19 cellular contexts compared by ENCODE assay signal in genomic region chr2:149543845-149544244, GRCh38.
"Had no signal": no experiment of that assay in that cellular context is flagged by ENCODE, and none has a peak within 500 bp of the region (broad histone marks: within the 10 kb centered on the region; RNA-seq: fewer than 3 reads in every experiment).

No MANE protein-coding gene starts in this region.

- H3K9me3 ChIP-seq: esophagus squamous epithelium, gastroesophageal sphincter, sigmoid colon, testis, transverse colon had no signal

- H3K27me3 Mint-ChIP-seq: stimulated activated naive B cell treated with anti-CD40 and anti-IgM and Interleukin-4, amounts not matched to agents 10 μg/mL and 1 μg/mL and 100 μg/mL, for 72 hours; stimulated activated naive CD8-positive, alpha-beta T cell treated with anti-CD3 and anti-CD28 coated beads, Interleukin-15, amount 100 ng/mL, for 72 hours had no signal

- H3K27me3 ChIP-seq: esophagus squamous epithelium, gastroesophageal sphincter, sigmoid colon, testis, transverse colon had no signal

- DNase-seq: dermis blood vessel endothelial cell; esophagus squamous epithelium; foreskin fibroblast; glutamatergic neuron; islet precursor cell; mammary epithelial cell; natural killer cell; posterior cingulate gyrus; sigmoid colon; stimulated activated CD4-positive, alpha-beta T cell treated with anti-CD3 and anti-CD28 coated beads, Interleukin-2, amount 100 ng/mL, for 24 hours; stimulated activated CD4-positive, alpha-beta T cell treated with anti-CD3 and anti-CD28 coated beads, Interleukin-4, amount 100 ng/mL, for 4 hours; stimulated activated naive B cell treated with anti-CD40 and anti-IgM and Interleukin-4, amounts not matched to agents 10 μg/mL and 1 μg/mL and 100 μg/mL, for 72 hours; stimulated activated naive CD8-positive, alpha-beta T cell treated with anti-CD3 and anti-CD28 coated beads, Interleukin-15, amount 100 ng/mL, for 72 hours; testis; transverse colon had no signal

- H3K27ac Mint-ChIP-seq: stimulated activated naive B cell treated with anti-CD40 and anti-IgM and Interleukin-4, amounts not matched to agents 10 μg/mL and 1 μg/mL and 100 μg/mL, for 72 hours; stimulated activated naive CD8-positive, alpha-beta T cell treated with anti-CD3 and anti-CD28 coated beads, Interleukin-15, amount 100 ng/mL, for 72 hours had no signal

- H3K4me1 Mint-ChIP-seq: neural crest cell had no signal

- H3K4me1 ChIP-seq: esophagus squamous epithelium, gastroesophageal sphincter, sigmoid colon, testis, transverse colon had no signal

- H3K36me3 ChIP-seq: esophagus squamous epithelium, gastroesophageal sphincter, sigmoid colon, transverse colon had no signal

- H3K4me3 Mint-ChIP-seq: neural crest cell; stimulated activated naive B cell treated with anti-CD40 and anti-IgM and Interleukin-4, amounts not matched to agents 10 μg/mL and 1 μg/mL and 100 μg/mL, for 72 hours had no signal

- H3K4me3 ChIP-seq: gastroesophageal sphincter, sigmoid colon, skin epidermis, testis, transverse colon had no signal

- H3K27ac ChIP-seq: esophagus squamous epithelium, gastroesophageal sphincter, sigmoid colon, skin epidermis, testis, transverse colon had no signal

- H3K36me3 Mint-ChIP-seq: natural killer cell; stimulated activated naive B cell treated with anti-CD40 and anti-IgM and Interleukin-4, amounts not matched to agents 10 μg/mL and 1 μg/mL and 100 μg/mL, for 72 hours had no signal

- ATAC-seq: gastroesophageal sphincter; left lobe of liver; stimulated activated naive B cell treated with anti-CD40 and anti-IgM and Interleukin-4, amounts not matched to agents 10 μg/mL and 1 μg/mL and 100 μg/mL, for 72 hours; stimulated activated naive CD8-positive, alpha-beta T cell treated with anti-CD3 and anti-CD28 coated beads, Interleukin-15, amount 100 ng/mL, for 72 hours had no signal

- H3K9me3 Mint-ChIP-seq: natural killer cell; stimulated activated naive CD8-positive, alpha-beta T cell treated with anti-CD3 and anti-CD28 coated beads, Interleukin-15, amount 100 ng/mL, for 72 hours had no signal
